13 cellular contexts compared by ENCODE assay signal in genomic region chr10:95447733-95448132, GRCh38.
DNase-seq lines count a peak whose midpoint lies in the region; ATAC-seq and TF ChIP-seq lines count a peak whose summit lies in the region.
"Had no signal": no experiment of that assay in that cellular context is flagged by ENCODE, and none has a peak within 500 bp of the region (broad histone marks: within the 10 kb centered on the region; RNA-seq: fewer than 3 reads in every experiment).

No MANE protein-coding gene starts in this region.

- no peaks in the 10 kb centered on the region for H3K36me3 Mint-ChIP-seq in Calu3 (ENCODE audit: insufficient read depth, unreplicated experiment)

- no peak for TF ChIP-seq POLR2A in heart left ventricle (IDR thresholded peaks at IDR 0.05)

- H3K9me3 Mint-ChIP-seq in Calu3 (ENCODE audit: low read depth, unreplicated experiment), result no peaks in the 10 kb centered on the region

- no peak overlapping the region for H3K4me3 ChIP-seq in ascending aorta
- H3K4me3 ChIP-seq in heart left ventricle, result no peak overlapping the region

- WGBS in heart left ventricle, 4 donors, result 9 to 22% (median 17%) methylated on average over 6 of the region's 6 CpGs

- intact Hi-C loops in ascending aorta (cut with DNase I) (loop anchor here (2.0 to 5.0 kb wide), 2 partner anchors 27 to 65 kb away; no protein-coding TSS in a partner anchor), heart left ventricle (cut with DNase I) (loop anchor here in 2 of 10 donors (5.0 kb wide), 2 partner anchors 110 to 115 kb away; partner anchors contain the start of gene SORBS1 (in 1 of the 2)), sciatic nerve (cut with DNase I) (no loop called here), Calu3 (cut with micrococcal nuclease; ENCODE audit: unreplicated experiment) (no loop called here)

- TF ChIP-seq CTCF in ascending aorta (IDR thresholded peaks at IDR 0.05), result no peak
- no peak for TF ChIP-seq CTCF in heart left ventricle (IDR thresholded peaks at IDR 0.05)
- no peak for TF ChIP-seq CTCF in Calu3 (IDR thresholded peaks at IDR 0.05; ENCODE audit: unreplicated experiment)

- no peak overlapping the region for H3K4me3 Mint-ChIP-seq in Calu3 (ENCODE audit: low read depth, unreplicated experiment)
- H3K4me3 Mint-ChIP-seq: B cell had no signal

- H3K4me1 ChIP-seq in ascending aorta, result peaks cover 34 to 84% of the 10 kb centered on the region in 2 donors
- peaks cover 7 to 97% (median 61%) of the 10 kb centered on the region in 12 donors for H3K4me1 ChIP-seq in heart left ventricle

- H3K27ac ChIP-seq in ascending aorta (peak overlapping the region; percentile 93 to 96), heart left ventricle (peak overlapping the region; percentile 70 to 94 (median 86))
- H3K27ac ChIP-seq: VCaP had no signal

- H3K36me3 ChIP-seq in ascending aorta (no peaks in the 10 kb centered on the region), heart left ventricle (no peaks in the 10 kb centered on the region)

- peaks cover 22% of the 10 kb centered on the region for H3K4me1 Mint-ChIP-seq in Calu3 (ENCODE audit: low read depth, unreplicated experiment)
- H3K4me1 Mint-ChIP-seq: B cell had no signal

- DNase-seq in COLO829 (ENCODE audit: low spot score) (peak; percentile 40), ascending aorta (ENCODE audit: low spot score in 2 of 2) (no peak), heart left ventricle (peak in 2 of 5 donors; percentile 70 to 81), sciatic nerve (ENCODE audit: low spot score) (no peak), NCI-H146 treated with DMSO at 0.1 percent for 48 hours (lab: John Stamatoyannopoulos, UW; ENCODE audit: unreplicated experiment) (no peak), Calu3 (no peak)
- DNase-seq: Kasumi-1, NCI-H2227 treated with DMSO at 0.1 percent for 48 hours, posterior cingulate gyrus had no signal

- H3K9me3 ChIP-seq in ascending aorta (no peaks in the 10 kb centered on the region), heart left ventricle (no peaks in the 10 kb centered on the region)

- CTCF ChIA-PET in Calu3 (lab: Charles Lee), result no interaction called here

- H3K27ac Mint-ChIP-seq in Calu3 (ENCODE audit: unreplicated experiment), result no peak overlapping the region
- H3K27ac Mint-ChIP-seq: B cell had no signal

- H3K27me3 Mint-ChIP-seq in Calu3 (ENCODE audit: unreplicated experiment), result no peaks in the 10 kb centered on the region

- H3K27me3 ChIP-seq in ascending aorta (no peaks in the 10 kb centered on the region), heart left ventricle (no peaks in the 10 kb centered on the region)

- ATAC-seq in heart left ventricle, result peak; percentile 1 to 62 (median 40)
- peak; percentile 34 for ATAC-seq in sciatic nerve
- ATAC-seq in HG02623 (IDR thresholded peaks at IDR 0.05; ENCODE audit: unreplicated experiment), result no peak
- ATAC-seq in HG03354 (IDR thresholded peaks at IDR 0.05; ENCODE audit: poor library complexity, severe bottlenecking, unreplicated experiment), result no peak

- no TSS peak for BruUV-seq in Calu3 (replicated peaks; lab: Mats Ljungman, UMichigan)

Comparison
In these comparisons a context has a peak if more than half of its experiments do, and no peak if none do; other contexts are left out.
1. ATAC-seq: peak in heart left ventricle (4 of 4) and sciatic nerve (single experiment); none in HG02623 (single experiment) and HG03354 (single experiment).